In the genomic region with DNA sequence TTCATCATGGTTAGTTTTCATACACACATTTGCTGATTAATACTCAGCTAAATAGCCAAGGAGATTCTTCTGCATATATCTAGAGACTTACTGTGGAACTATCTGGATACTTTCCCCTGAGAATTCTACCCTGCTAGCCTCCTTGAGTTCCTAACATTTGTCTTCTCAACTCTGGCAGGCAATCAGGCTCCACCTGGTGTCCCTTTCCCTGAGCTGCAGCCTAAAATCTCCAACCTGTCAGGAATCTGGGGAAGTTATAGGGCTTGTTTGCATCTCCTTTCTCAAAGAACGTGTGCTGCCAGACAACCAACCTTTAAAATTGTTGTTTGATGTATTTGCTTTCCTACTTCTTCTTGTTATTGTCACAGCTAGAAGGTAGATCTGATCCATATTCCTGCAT, we compare ENCODE assay signal across 11 cellular contexts.
DNase-seq lines count a peak whose midpoint lies in the region; ATAC-seq, FAIRE-seq and TF ChIP-seq lines count a peak whose summit lies in the region.
"Had no signal": no experiment of that assay in that cellular context is flagged by ENCODE, and none has a peak within 500 bp of the region (broad histone marks: within the 10 kb centered on the region; RNA-seq: fewer than 3 reads in every experiment).

No MANE protein-coding gene starts in this region.

- no peaks in the 10 kb centered on the region for H3K9me3 Mint-ChIP-seq in activated CD8-positive, alpha-beta memory T cell treated with anti-CD3 and anti-CD28 coated beads, Interleukin-2, amount 10 ng/mL, durations not matched to agents 7 days and 5 days (ENCODE audit: low read depth)
- H3K9me3 Mint-ChIP-seq: activated CD8-positive, alpha-beta T cell treated with anti-CD3 and anti-CD28 coated beads for 36 hours had no signal

- H2BK120ac ChIP-seq in H1 (replicated peaks; ENCODE audit: low read depth, low read length): no peak overlapping the region

- no peaks in the 10 kb centered on the region for H3K36me3 ChIP-seq in H1 (ENCODE audit: control insufficient read depth in 2 of 4, insufficient read depth in 4 of 4, low read length in 3 of 4)

- no peak overlapping the region for H3K4me2 ChIP-seq in H1 (ENCODE audit: insufficient read depth in 1 of 2, low read depth in 2 of 2, low read length in 2 of 2)

- no peak overlapping the region for H3K4ac ChIP-seq in H1 (replicated peaks; ENCODE audit: insufficient read length, low read depth, low read length)

- no peak for TF ChIP-seq EP300 in H1 (IDR thresholded peaks at IDR 0.05; ENCODE audit: borderline replicate concordance in 1 of 2, low read depth in 2 of 2, low read length in 2 of 2)

- no peak overlapping the region for H2AFZ ChIP-seq in H1 (ENCODE audit: low read length)

- no peak overlapping the region for H2BK20ac ChIP-seq in H1 (ENCODE audit: low read length)

- no peaks in the 10 kb centered on the region; a peak in 1 of 7 replicates for H3K4me1 ChIP-seq in H1 (replicated peaks in 1 of 4; ENCODE audit: control insufficient read depth in 3 of 4, insufficient read depth in 4 of 4, low read length in 3 of 4)

- TF ChIP-seq CTCF in H1 (IDR thresholded peaks at IDR 0.05; ENCODE audit: control extremely low read depth in 1 of 3, insufficient read depth in 1 of 3, low read depth in 1 of 3, low read length in 3 of 3) (peak; percentile 59 to 78 (median 62)), retinal pigment epithelial cell (conservative IDR thresholded peaks at IDR 0.05; ENCODE audit: low read depth, low read length) (peak; percentile 68)

- peak; percentile 90 for FAIRE-seq in H1 (lab: Jason Lieb, UNC)
- FAIRE-seq: islet of Langerhans had no signal

- intact Hi-C loops in Right ventricle myocardium inferior (cut with DNase I): no loop called here

- no peak overlapping the region for H4K5ac ChIP-seq in H1 (ENCODE audit: insufficient read length, low read depth, low read length)

- H3K23me2 ChIP-seq in H1 (ENCODE audit: low read depth, low read length): no peaks in the 10 kb centered on the region

- ATAC-seq in HG03045 (IDR thresholded peaks at IDR 0.05; ENCODE audit: unreplicated experiment) (no peak), Right ventricle myocardium inferior (no peak)
- no peak for ATAC-seq in activated CD8-positive, alpha-beta memory T cell treated with anti-CD3 and anti-CD28 coated beads, Interleukin-2, amount 10 ng/mL, durations not matched to agents 7 days and 5 days
- ATAC-seq: activated CD8-positive, alpha-beta T cell treated with anti-CD3 and anti-CD28 coated beads for 36 hours had no signal

- no peak overlapping the region for H3K27ac Mint-ChIP-seq in activated CD8-positive, alpha-beta memory T cell treated with anti-CD3 and anti-CD28 coated beads, Interleukin-2, amount 10 ng/mL, durations not matched to agents 7 days and 5 days
- H3K27ac Mint-ChIP-seq: activated CD8-positive, alpha-beta T cell treated with anti-CD3 and anti-CD28 coated beads for 36 hours had no signal

- H3K27me3 ChIP-seq in H1 (replicated peaks in 1 of 4; ENCODE audit: control insufficient read depth in 3 of 4, extremely low read depth in 1 of 4, insufficient read depth in 3 of 4, low read length in 3 of 4): no peaks in the 10 kb centered on the region

- CTCF ChIA-PET in H1 (lab: Charles Lee; ENCODE audit: partially characterized antibody): interaction anchor here (0.6 to 2.3 kb wide), 23 partner anchors 8 to 716 kb away, joined by 3 to 14 read pairs (median 3); no protein-coding TSS in a partner anchor
- CTCF ChIA-PET in activated CD8-positive, alpha-beta memory T cell treated with anti-CD3 and anti-CD28 coated beads, Interleukin-2, amount 10 ng/mL, durations not matched to agents 7 days and 5 days (lab: Charles Lee): no interaction called here

- no peaks in the 10 kb centered on the region for H3K4me1 Mint-ChIP-seq in activated CD8-positive, alpha-beta memory T cell treated with anti-CD3 and anti-CD28 coated beads, Interleukin-2, amount 10 ng/mL, durations not matched to agents 7 days and 5 days

- no peak overlapping the region for H3K56ac ChIP-seq in H1 (replicated peaks; ENCODE audit: insufficient read length, low read depth, low read length)

- H3K27me3 Mint-ChIP-seq in activated CD8-positive, alpha-beta memory T cell treated with anti-CD3 and anti-CD28 coated beads, Interleukin-2, amount 10 ng/mL, durations not matched to agents 7 days and 5 days: no peaks in the 10 kb centered on the region
- H3K27me3 Mint-ChIP-seq: activated CD8-positive, alpha-beta T cell treated with anti-CD3 and anti-CD28 coated beads for 36 hours had no signal

- POLR2A ChIA-PET in H1 (lab: Charles Lee; ENCODE audit: partially characterized antibody): interaction anchor here (1.2 kb wide), 1 partner anchor 13 kb away, joined by 3 read pairs; no protein-coding TSS in a partner anchor

- H2BK5ac ChIP-seq in H1 (ENCODE audit: low read depth, low read length): no peak overlapping the region

- H3K23ac ChIP-seq in H1 (ENCODE audit: insufficient read length): no peak overlapping the region

- H3K4me3 Mint-ChIP-seq in activated CD8-positive, alpha-beta memory T cell treated with anti-CD3 and anti-CD28 coated beads, Interleukin-2, amount 10 ng/mL, durations not matched to agents 7 days and 5 days: no peak overlapping the region
- H3K4me3 Mint-ChIP-seq: activated CD8-positive, alpha-beta T cell treated with anti-CD3 and anti-CD28 coated beads for 36 hours had no signal

- H3K9ac ChIP-seq in H1 (replicated peaks in 1 of 4; ENCODE audit: extremely low read depth in 1 of 4, low read depth in 3 of 4, low read length in 3 of 4): no peak overlapping the region

- 52% methylated on average over 1 of the region's 1 CpG; no CpG with 5 or more reads in 1 of the 2 experiments for WGBS in H1 (ENCODE audit: extremely low coverage in 1 of 2, insufficient coverage in 1 of 2, insufficient read length in 1 of 2, insufficient replicate concordance in 2 of 2, low coverage in 1 of 2, low lambda C conversion rate in 2 of 2, missing lambda C conversion rate in 1 of 2), 2 experiments

- H2AK5ac ChIP-seq in H1 (ENCODE audit: low read depth, low read length): no peak overlapping the region

- no peaks in the 10 kb centered on the region for H3K79me2 ChIP-seq in H1 (ENCODE audit: control insufficient read depth in 1 of 2, insufficient read depth in 2 of 2, low read length in 2 of 2)

- H3K4me3 ChIP-seq in H1 (ENCODE audit: extremely low read depth in 1 of 4, insufficient read depth in 2 of 4, low read depth in 3 of 4, low read length in 4 of 4): no peak overlapping the region
- no peak overlapping the region for H3K4me3 ChIP-seq in retinal pigment epithelial cell (ENCODE audit: low read length)

- H3K27ac ChIP-seq in H1 (ENCODE audit: low read depth, low read length): no peak overlapping the region

- no peak overlapping the region for H2BK12ac ChIP-seq in H1 (ENCODE audit: low read depth, low read length)

- H4K8ac ChIP-seq in H1 (ENCODE audit: extremely low read depth, insufficient read depth, low read length): no peak overlapping the region

- no peak overlapping the region for H4K91ac ChIP-seq in H1 (replicated peaks; ENCODE audit: insufficient read length, low read length)

- peak; percentile 76 to 84 for TF ChIP-seq RAD21 in H1 (IDR thresholded peaks at IDR 0.05 in 1 of 2, conservative IDR thresholded peaks at IDR 0.05 in 1 of 2; ENCODE audit: low read depth in 2 of 2, low read length in 2 of 2)

- H2BK15ac ChIP-seq in H1 (ENCODE audit: low read length): no peak overlapping the region

- DNase-seq in NCI-H1417 (lab: John Stamatoyannopoulos, UW) (peak in 2 of 3 experiments; percentile 12 to 32), NCI-H1417 treated with DMSO at 0.1 percent for 48 hours (lab: John Stamatoyannopoulos, UW) (no peak), NCI-H2227 treated with DMSO at 0.1 percent for 48 hours (lab: John Stamatoyannopoulos, UW) (peak; percentile 0), H1 (ENCODE audit: low read depth in 1 of 2, low spot score in 2 of 2) (peak in 1 of 2 experiments; percentile 29), retinal pigment epithelial cell (ENCODE audit: low read depth) (no peak), Right ventricle myocardium inferior (ENCODE audit: missing footprints) (no peak)
- no peak for DNase-seq in activated CD8-positive, alpha-beta memory T cell treated with anti-CD3 and anti-CD28 coated beads, Interleukin-2, amount 10 ng/mL, durations not matched to agents 7 days and 5 days
- DNase-seq: activated CD8-positive, alpha-beta T cell treated with anti-CD3 and anti-CD28 coated beads for 36 hours; stimulated activated CD4-positive, alpha-beta T cell treated with anti-CD3 and anti-CD28 coated beads, Interleukin-4, amount 100 ng/mL, for 1 hour had no signal

- no peaks in the 10 kb centered on the region for H4K20me1 ChIP-seq in H1 (replicated peaks in 1 of 2; ENCODE audit: control insufficient read depth in 1 of 2, insufficient read depth in 2 of 2, low read length in 2 of 2)

- no peaks in the 10 kb centered on the region for H3K36me3 Mint-ChIP-seq in activated CD8-positive, alpha-beta memory T cell treated with anti-CD3 and anti-CD28 coated beads, Interleukin-2, amount 10 ng/mL, durations not matched to agents 7 days and 5 days

- no peaks in the 10 kb centered on the region for H3K9me3 ChIP-seq in H1 (ENCODE audit: insufficient read depth in 2 of 2, low read depth in 1 of 2, low read length in 1 of 2)

- no peak overlapping the region for H3K14ac ChIP-seq in H1 (ENCODE audit: insufficient read length)

- no peak overlapping the region for H3K18ac ChIP-seq in H1 (ENCODE audit: extremely low read depth, low read length)

- no peak for TF ChIP-seq POLR2A in H1 (IDR thresholded peaks at IDR 0.05; ENCODE audit: control extremely low read depth in 1 of 2, low read depth in 2 of 2, low read length in 2 of 2)

- H3K79me1 ChIP-seq in H1 (ENCODE audit: low read depth, low read length): no peaks in the 10 kb centered on the region

TF ChIP-seq in H1, 55 proteins besides CTCF, POLR2A, EP300 and RAD21:
- no peak for TF ChIP-seq CTBP2 (IDR thresholded peaks at IDR 0.05; ENCODE audit: borderline replicate concordance, insufficient read depth, insufficient read length, low read length)

Comparison
In these comparisons a context has a peak if more than half of its experiments do, and no peak if none do; other contexts are left out.
1. DNase-seq: peak in NCI-H1417 (2 of 3) and NCI-H2227 treated with DMSO at 0.1 percent for 48 hours (single experiment); none in NCI-H1417 treated with DMSO at 0.1 percent for 48 hours (single experiment), retinal pigment epithelial cell (single experiment), Right ventricle myocardium inferior (single experiment) and activated CD8-positive, alpha-beta memory T cell treated with anti-CD3 and anti-CD28 coated beads, Interleukin-2, amount 10 ng/mL, durations not matched to agents 7 days and 5 days (single experiment).